ENCODE assay signal across 12 cellular contexts in the genomic region with DNA sequence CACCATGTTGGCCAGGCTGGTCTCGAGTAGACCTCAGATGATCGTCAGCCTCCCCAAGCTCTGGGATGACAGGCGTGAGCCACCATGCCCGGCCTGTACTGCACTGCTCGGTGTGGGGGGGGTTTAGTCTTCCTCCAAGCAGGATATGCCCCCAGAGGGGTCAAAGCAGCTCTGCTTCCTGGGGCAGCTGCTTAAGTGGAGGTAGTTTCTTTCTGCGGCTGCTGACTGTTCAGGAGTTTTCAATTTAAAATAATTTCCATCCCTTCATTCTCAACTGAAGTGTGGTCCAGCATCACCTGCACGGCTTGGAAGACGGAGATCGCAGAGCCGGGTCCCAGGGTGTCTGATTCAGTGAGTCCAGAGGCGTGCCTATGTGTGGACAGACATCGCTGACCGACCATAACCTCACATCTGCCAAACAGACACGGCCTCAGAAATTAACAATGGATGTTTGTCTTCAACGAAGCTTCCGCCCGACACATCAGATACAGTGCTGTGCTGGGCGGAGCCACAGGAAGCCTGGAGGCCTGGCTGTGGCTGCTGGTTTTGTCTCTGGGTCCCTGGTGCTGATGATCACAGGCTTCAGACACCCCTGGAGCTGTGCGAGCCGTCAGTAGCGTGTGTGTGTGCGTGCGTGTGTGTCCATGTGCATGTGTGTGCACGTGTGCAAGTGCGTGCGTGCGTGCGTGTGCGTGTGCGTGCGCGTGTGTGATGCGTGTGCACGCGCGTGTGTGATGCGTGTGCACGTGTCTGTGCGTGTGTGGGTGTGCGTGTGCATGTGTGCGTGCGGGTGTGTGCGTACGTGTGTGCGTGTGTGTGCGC.
DNase-seq lines count a peak whose midpoint lies in the region; ATAC-seq and TF ChIP-seq lines count a peak whose summit lies in the region.
"Had no signal": no experiment of that assay in that cellular context is flagged by ENCODE, and none has a peak within 500 bp of the region (broad histone marks: within the 10 kb centered on the region; RNA-seq: fewer than 3 reads in every experiment).

No MANE protein-coding gene starts in this region.

- peak overlapping the region; percentile 43 for H3K18ac ChIP-seq in H9 (ENCODE audit: insufficient read length, low read depth, low read length)

- no peaks in the 10 kb centered on the region for H3K36me3 ChIP-seq in gastrocnemius medialis
- H3K36me3 ChIP-seq: transverse colon had no signal

- peak overlapping the region in 1 of 2 experiments; percentile 38; a peak in 1 of 5 replicates for H3K4me3 Mint-ChIP-seq in H9
- no peak overlapping the region for H3K4me3 Mint-ChIP-seq in activated CD8-positive, alpha-beta T cell treated with anti-CD3 and anti-CD28 coated beads for 36 hours
- H3K4me3 Mint-ChIP-seq: activated T-helper 1 cell treated with anti-CD3 and anti-CD28 coated beads, Interleukin-12 subunit alpha, Interleukin-12 subunit beta, Interleukin-2, Interleukin-4 antibody, amounts not matched to agents 30 ng/mL and 10 ng/mL and 1 ng/mL, durations not matched to agents 14 hours and 24 hours and 36 hours had no signal

- TF ChIP-seq CTCF in H9 (conservative IDR thresholded peaks at IDR 0.05) (no peak), gastrocnemius medialis (IDR thresholded peaks at IDR 0.05 in 4 of 5, conservative IDR thresholded peaks at IDR 0.05 in 1 of 5) (no peak)
- TF ChIP-seq CTCF in activated CD8-positive, alpha-beta T cell treated with anti-CD3 and anti-CD28 coated beads for 36 hours (IDR thresholded peaks at IDR 0.05) = no peak

- H2BK20ac ChIP-seq in H9 (ENCODE audit: low read depth, low read length, poor library complexity, severe bottlenecking) = no peak overlapping the region

- H3K14ac ChIP-seq in H9 (ENCODE audit: insufficient read depth, low read length) = no peak overlapping the region

- no peak overlapping the region for H4K91ac ChIP-seq in H9 (ENCODE audit: insufficient read length, low read depth, low read length)

- H3K36me3 Mint-ChIP-seq in H9 (ENCODE audit: insufficient read depth in 1 of 3, low read depth in 3 of 3) = peaks cover 6 to 8% (median 6%) of the 10 kb centered on the region in 3 experiments; a peak in 6 of 7 replicates
- no peaks in the 10 kb centered on the region for H3K36me3 Mint-ChIP-seq in activated CD8-positive, alpha-beta T cell treated with anti-CD3 and anti-CD28 coated beads for 36 hours (ENCODE audit: low read depth)

- peak overlapping the region; percentile 25 for H3K23ac ChIP-seq in H9 (ENCODE audit: insufficient read length, low read depth, low read length)

- no peak overlapping the region for H4K5ac ChIP-seq in H9 (ENCODE audit: insufficient read length, low read depth, low read length)

- H3K79me2 ChIP-seq in H9 (ENCODE audit: insufficient read depth, low read length) = no peaks in the 10 kb centered on the region

- H2BK12ac ChIP-seq in H9 (ENCODE audit: insufficient read length, low read depth, low read length) = no peak overlapping the region

- H2AK5ac ChIP-seq in H9 (ENCODE audit: insufficient read length, low read length) = no peak overlapping the region

- no peak overlapping the region for H3K4me3 ChIP-seq in gastrocnemius medialis
- H3K4me3 ChIP-seq: transverse colon had no signal

- H3K9me3 Mint-ChIP-seq in H9 = peaks cover 6 to 12% of the 10 kb centered on the region in 2 experiments
- peaks cover 3% of the 10 kb centered on the region for H3K9me3 Mint-ChIP-seq in activated CD8-positive, alpha-beta T cell treated with anti-CD3 and anti-CD28 coated beads for 36 hours
- H3K9me3 Mint-ChIP-seq: activated T-helper 1 cell treated with anti-CD3 and anti-CD28 coated beads, Interleukin-12 subunit alpha, Interleukin-12 subunit beta, Interleukin-2, Interleukin-4 antibody, amounts not matched to agents 30 ng/mL and 10 ng/mL and 1 ng/mL, durations not matched to agents 14 hours and 24 hours and 36 hours had no signal

- H3T11ph ChIP-seq in H9 (ENCODE audit: low read length) = no peak overlapping the region

- no peaks in the 10 kb centered on the region for H4K20me1 ChIP-seq in H9 (ENCODE audit: control insufficient read depth, insufficient read depth, insufficient read length)

- no peaks in the 10 kb centered on the region for H3K23me2 ChIP-seq in H9 (ENCODE audit: insufficient read length, low read depth, low read length, poor library complexity, severe bottlenecking)

- no peaks in the 10 kb centered on the region for H3K27me3 ChIP-seq in H9 (ENCODE audit: insufficient read depth, low read length)
- H3K27me3 ChIP-seq in gastrocnemius medialis = peaks cover 0 to 5% (median 0%) of the 10 kb centered on the region in 3 donors
- H3K27me3 ChIP-seq: transverse colon had no signal

- H2AFZ ChIP-seq in H9 (ENCODE audit: low read length) = no peak overlapping the region

- POLR2A ChIA-PET in activated CD8-positive, alpha-beta T cell treated with anti-CD3 and anti-CD28 coated beads for 36 hours (lab: Charles Lee) = no interaction called here

- H4K8ac ChIP-seq in H9 (replicated peaks; ENCODE audit: insufficient read length, low read depth, low read length) = no peak overlapping the region

- no peak overlapping the region for H2BK15ac ChIP-seq in H9 (ENCODE audit: low read depth, low read length)

- in situ Hi-C loops in gastrocnemius medialis (cut with MboI; ENCODE audit: low sequenced_read_pairs in 4 of 4) = no loop called here
- in situ Hi-C loops in KBM-7 (cut with MboI; ENCODE audit: low pct_unique_long_range_greater_than_20kb, low sequenced_read_pairs) = no loop called here

- H3K9me3 ChIP-seq in H9 (ENCODE audit: control insufficient read depth, low read depth, low read length) = peaks cover 7% of the 10 kb centered on the region
- H3K9me3 ChIP-seq in gastrocnemius medialis = peaks cover 0 to 5% (median 0%) of the 10 kb centered on the region in 3 donors
- H3K9me3 ChIP-seq: transverse colon had no signal

- no peak overlapping the region for H3K4ac ChIP-seq in H9 (ENCODE audit: low read depth, low read length)

- H3K4me1 Mint-ChIP-seq in H9 = peaks cover 15 to 21% of the 10 kb centered on the region in 2 experiments
- H3K4me1 Mint-ChIP-seq in activated CD8-positive, alpha-beta T cell treated with anti-CD3 and anti-CD28 coated beads for 36 hours (ENCODE audit: low read depth) = no peaks in the 10 kb centered on the region

- intact Hi-C loops in gastrocnemius medialis (cut with DNase I; ENCODE audit: low total_unique reads) = no loop called here
- intact Hi-C loops in activated CD8-positive, alpha-beta T cell treated with anti-CD3 and anti-CD28 coated beads for 36 hours (cut with micrococcal nuclease) = no loop called here

- H3K56ac ChIP-seq in H9 (ENCODE audit: insufficient read length, low read depth, low read length) = no peak overlapping the region

- no CpG with 5 or more reads among the region's 46 CpGs for WGBS in H9 (ENCODE audit: extremely low coverage, insufficient read length, low lambda C conversion rate)

- TF ChIP-seq POLR2A in gastrocnemius medialis (IDR thresholded peaks at IDR 0.05) = no peak

- H3K4me1 ChIP-seq in H9 (ENCODE audit: insufficient read depth, low read length) (peaks cover 3% of the 10 kb centered on the region; the same call in 1 of the 2 replicates), gastrocnemius medialis (no peaks in the 10 kb centered on the region)

- CTCF ChIA-PET in activated CD8-positive, alpha-beta T cell treated with anti-CD3 and anti-CD28 coated beads for 36 hours (lab: Charles Lee) = no interaction called here

- no peak overlapping the region for H3K4me2 ChIP-seq in H9 (ENCODE audit: insufficient read depth, insufficient read length, low read length)

- H3K27ac Mint-ChIP-seq in H9 = peak overlapping the region; percentile 57 to 63 (median 62); a peak in 3 of 7 replicates
- H3K27ac Mint-ChIP-seq in activated CD8-positive, alpha-beta T cell treated with anti-CD3 and anti-CD28 coated beads for 36 hours = no peak overlapping the region
- H3K27ac Mint-ChIP-seq: activated T-helper 1 cell treated with anti-CD3 and anti-CD28 coated beads, Interleukin-12 subunit alpha, Interleukin-12 subunit beta, Interleukin-2, Interleukin-4 antibody, amounts not matched to agents 30 ng/mL and 10 ng/mL and 1 ng/mL, durations not matched to agents 14 hours and 24 hours and 36 hours had no signal

- peaks cover 2% of the 10 kb centered on the region for H3K27me3 Mint-ChIP-seq in H9 (ENCODE audit: low read depth)
- H3K27me3 Mint-ChIP-seq in activated CD8-positive, alpha-beta T cell treated with anti-CD3 and anti-CD28 coated beads for 36 hours = no peaks in the 10 kb centered on the region

- no peak overlapping the region for H2BK120ac ChIP-seq in H9 (ENCODE audit: low read depth, low read length, poor library complexity, severe bottlenecking)

- H3K79me1 ChIP-seq in H9 (ENCODE audit: insufficient read depth, low read depth, low read length, poor library complexity, severe bottlenecking) = no peaks in the 10 kb centered on the region

- H3K9ac ChIP-seq in H9 (ENCODE audit: extremely low read depth, insufficient read length, low read length) = no peak overlapping the region

- no peak overlapping the region for H2BK5ac ChIP-seq in H9 (ENCODE audit: insufficient read length, low read length)

- H3K27ac ChIP-seq in H9 (ENCODE audit: insufficient read length, low read depth, low read length) (no peak overlapping the region), caudate nucleus (ENCODE audit: low read depth, low read length) (no peak overlapping the region), gastrocnemius medialis (peak overlapping the region in 1 of 4 donors; percentile 21)

- DNase-seq in H9 = no peak
- DNase-seq in caudate nucleus (lab: John Stamatoyannopoulos, UW) = peak in 51 of 61 donors; percentile 4 to 83 (median 43)
- DNase-seq in iris pigment epithelial cell (ENCODE audit: low read depth) = peak; percentile 24
- DNase-seq in gastrocnemius medialis = no peak
- no peak for DNase-seq in activated CD8-positive, alpha-beta T cell treated with anti-CD3 and anti-CD28 coated beads for 36 hours
- no peak for DNase-seq in KBM-7
- no peak for DNase-seq in NCI-H345 (lab: John Stamatoyannopoulos, UW)
- DNase-seq in activated CD4-positive, alpha-beta T cell treated with anti-CD3 and anti-CD28 coated beads for 48 hours = no peak
- DNase-seq: H7, NCI-H1092, transverse colon had no signal

- peak; percentile 44 to 60 for ATAC-seq in gastrocnemius medialis
- ATAC-seq in activated CD8-positive, alpha-beta T cell treated with anti-CD3 and anti-CD28 coated beads for 36 hours = no peak

Comparison
In these comparisons a context has a peak if more than half of its experiments do, and no peak if none do; other contexts are left out.
1. DNase-seq: peak in caudate nucleus (51 of 61) and iris pigment epithelial cell (single experiment); none in H9 (single experiment), gastrocnemius medialis (0 of 2), activated CD8-positive, alpha-beta T cell treated with anti-CD3 and anti-CD28 coated beads for 36 hours (single experiment), KBM-7 (single experiment), NCI-H345 (single experiment) and activated CD4-positive, alpha-beta T cell treated with anti-CD3 and anti-CD28 coated beads for 48 hours (single experiment).